1 cellular context compared by ENCODE assay signal in the genomic region with DNA sequence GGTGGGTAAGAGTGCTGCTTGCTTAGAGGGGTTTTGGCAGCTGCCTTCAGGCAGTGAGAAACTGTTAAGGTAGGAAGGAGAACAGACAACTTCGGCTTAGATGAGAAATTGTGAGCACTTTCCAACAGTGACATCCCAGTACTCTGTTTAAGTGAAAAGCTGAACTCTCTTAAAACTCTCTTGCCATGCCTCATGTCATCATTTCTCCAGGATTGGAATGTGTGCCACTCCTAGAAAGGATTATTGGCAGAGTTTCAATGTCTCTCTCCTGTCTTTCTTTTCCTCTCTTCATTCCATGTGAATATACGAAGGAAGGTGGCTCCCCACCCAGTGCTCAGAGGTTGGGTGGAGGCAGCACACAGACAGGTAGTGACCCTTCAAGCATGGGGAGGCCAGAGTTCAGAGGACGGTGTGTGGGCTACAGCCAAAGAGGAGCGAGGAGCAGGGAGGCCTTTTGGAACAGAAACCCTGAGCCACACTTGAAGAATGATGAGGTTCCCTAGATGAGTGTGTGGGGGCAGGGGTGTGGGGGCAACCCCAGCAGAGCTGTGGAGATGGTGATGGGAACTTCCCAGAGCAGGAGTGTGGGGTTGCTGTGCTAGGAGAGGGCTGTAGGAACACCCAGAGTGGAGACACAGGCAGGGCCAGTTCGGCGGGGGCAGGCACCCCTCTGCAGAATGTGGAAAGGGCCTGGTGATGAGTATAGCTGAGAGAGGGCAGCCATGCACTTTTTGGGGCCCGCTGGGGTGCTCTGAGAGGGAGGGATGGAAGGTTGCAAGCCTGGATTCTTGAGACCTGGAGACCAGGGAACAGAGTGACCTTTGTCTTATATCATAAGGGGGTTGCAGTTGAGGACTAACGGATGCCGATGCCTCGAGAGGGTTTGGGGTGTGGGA.
TF ChIP-seq lines count a peak whose summit lies in the region.

No MANE protein-coding gene starts in this region.

TF ChIP-seq in K562, 482 proteins besides CTCF, POLR2A, EP300 and RAD21 (continued from another document and continues in another):
- TF ChIP-seq, protein P1, sequence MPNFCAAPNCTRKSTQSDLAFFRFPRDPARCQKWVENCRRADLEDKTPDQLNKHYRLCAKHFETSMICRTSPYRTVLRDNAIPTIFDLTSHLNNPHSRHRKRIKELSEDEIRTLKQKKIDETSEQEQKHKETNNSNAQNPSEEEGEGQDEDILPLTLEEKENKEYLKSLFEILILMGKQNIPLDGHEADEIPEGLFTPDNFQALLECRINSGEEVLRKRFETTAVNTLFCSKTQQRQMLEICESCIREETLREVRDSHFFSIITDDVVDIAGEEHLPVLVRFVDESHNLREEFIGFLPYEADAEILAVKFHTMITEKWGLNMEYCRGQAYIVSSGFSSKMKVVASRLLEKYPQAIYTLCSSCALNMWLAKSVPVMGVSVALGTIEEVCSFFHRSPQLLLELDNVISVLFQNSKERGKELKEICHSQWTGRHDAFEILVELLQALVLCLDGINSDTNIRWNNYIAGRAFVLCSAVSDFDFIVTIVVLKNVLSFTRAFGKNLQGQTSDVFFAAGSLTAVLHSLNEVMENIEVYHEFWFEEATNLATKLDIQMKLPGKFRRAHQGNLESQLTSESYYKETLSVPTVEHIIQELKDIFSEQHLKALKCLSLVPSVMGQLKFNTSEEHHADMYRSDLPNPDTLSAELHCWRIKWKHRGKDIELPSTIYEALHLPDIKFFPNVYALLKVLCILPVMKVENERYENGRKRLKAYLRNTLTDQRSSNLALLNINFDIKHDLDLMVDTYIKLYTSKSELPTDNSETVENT (CRISPR knock-in tag; IDR thresholded peaks at IDR 0.05): no peak
- TF ChIP-seq MEF2A (IDR thresholded peaks at IDR 0.05; ENCODE audit: control insufficient read depth, low read depth, low read length) (no peak), KLF1 (tag; IDR thresholded peaks at IDR 0.05) (no peak), ZNF431 (CRISPR knock-in tag; IDR thresholded peaks at IDR 0.05) (0 out of 2 replicates have a peak, but pooled peaks have one; percentile 26), ATF4 (CRISPR knock-in tag; IDR thresholded peaks at IDR 0.05) (peak; percentile 2; the same call in 1 of the 2 replicates), HMGN3 (IDR thresholded peaks at IDR 0.05; ENCODE audit: borderline replicate concordance, extremely low read depth, insufficient read length, low read depth, low read length) (no peak), NR1H2 (CRISPR knock-in tag; IDR thresholded peaks at IDR 0.05) (no peak), ZNF12 (CRISPR knock-in tag; IDR thresholded peaks at IDR 0.05) (no peak), EZH2 (IDR thresholded peaks at IDR 0.05; ENCODE audit: borderline replicate concordance, low read depth, low read length) (no peak), NR3C1 (CRISPR knock-in tag; IDR thresholded peaks at IDR 0.05) (no peak), RHOXF2B (CRISPR knock-in tag; conservative IDR thresholded peaks at IDR 0.05) (no peak), MEF2D (tag; conservative IDR thresholded peaks at IDR 0.05; ENCODE audit: low read depth) (no peak), SRSF3 (IDR thresholded peaks at IDR 0.05; ENCODE audit: insufficient read depth, low read length) (no peak), DNMT1 (IDR thresholded peaks at IDR 0.05) (no peak), RBM39 (optimal IDR thresholded peaks at IDR 0.05; ENCODE audit: low read depth, low read length) (no peak), MAZ (CRISPR knock-in tag; conservative IDR thresholded peaks at IDR 0.05 in 1 of 2, IDR thresholded peaks at IDR 0.05 in 1 of 2) (peak in 1 of 2 experiments; percentile 7; a peak in 1 of 4 replicates), HBP1 (CRISPR knock-in tag; IDR thresholded peaks at IDR 0.05) (no peak), ZNF3 (CRISPR knock-in tag; IDR thresholded peaks at IDR 0.05) (no peak), PTRF (tag; IDR thresholded peaks at IDR 0.05) (no peak), IRF2 (CRISPR knock-in tag; IDR thresholded peaks at IDR 0.05) (no peak), MCM7 (IDR thresholded peaks at IDR 0.05) (no peak), SIN3B (IDR thresholded peaks at IDR 0.05; ENCODE audit: low read depth) (no peak), ZNF589 (CRISPR knock-in tag; IDR thresholded peaks at IDR 0.05; ENCODE audit: low read depth) (no peak), SREBF1 (IDR thresholded peaks at IDR 0.05; ENCODE audit: borderline replicate concordance, low read depth, low read length) (no peak), PHTF2 (CRISPR knock-in tag; IDR thresholded peaks at IDR 0.05) (peak; percentile 43; the same call in 1 of the 2 replicates), GATAD2A (IDR thresholded peaks at IDR 0.05) (0 out of 2 replicates have a peak, but pooled peaks have one; percentile 12), TEAD4 (IDR thresholded peaks at IDR 0.05; ENCODE audit: low read length) (no peak), TEAD4 (CRISPR knock-in tag; IDR thresholded peaks at IDR 0.05; ENCODE audit: borderline replicate concordance) (no peak), FIP1L1 (IDR thresholded peaks at IDR 0.05; ENCODE audit: low read depth, low read length, poor library complexity, severe bottlenecking) (no peak), RBFOX2 (IDR thresholded peaks at IDR 0.05; ENCODE audit: low read depth, low read length) (no peak), RFX1 (IDR thresholded peaks at IDR 0.05) (no peak), GABPA (tag; conservative IDR thresholded peaks at IDR 0.05; ENCODE audit: low read depth) (no peak), MTA3 (IDR thresholded peaks at IDR 0.05; ENCODE audit: borderline replicate concordance) (no peak), DIDO1 (tag; IDR thresholded peaks at IDR 0.05; ENCODE audit: low read depth) (no peak), CEBPB (tag; IDR thresholded peaks at IDR 0.05) (no peak), BHLHE40 (IDR thresholded peaks at IDR 0.05; ENCODE audit: low read length) (0 out of 2 replicates have a peak, but pooled peaks have one; percentile 1), YY1 (IDR thresholded peaks at IDR 0.05; ENCODE audit: borderline replicate concordance in 1 of 3, control insufficient read depth in 1 of 3, extremely low read depth in 1 of 3, insufficient read depth in 3 of 3, insufficient read length in 1 of 3, insufficient replicate concordance in 2 of 3, low read depth in 1 of 3, low read length in 2 of 3) (no peak), SMAD3 (CRISPR knock-in tag; conservative IDR thresholded peaks at IDR 0.05) (no peak), EHMT2 (IDR thresholded peaks at IDR 0.05) (no peak), JUN (IDR thresholded peaks at IDR 0.05; ENCODE audit: borderline replicate concordance, low read depth, low read length) (no peak), JUN (CRISPR knock-in tag; IDR thresholded peaks at IDR 0.05; ENCODE audit: borderline replicate concordance) (no peak), ATF2 (CRISPR knock-in tag; IDR thresholded peaks at IDR 0.05) (no peak), HDGF (IDR thresholded peaks at IDR 0.05) (peak; percentile 27; the same call in 1 of the 2 replicates)
- TF ChIP-seq, protein P2, sequence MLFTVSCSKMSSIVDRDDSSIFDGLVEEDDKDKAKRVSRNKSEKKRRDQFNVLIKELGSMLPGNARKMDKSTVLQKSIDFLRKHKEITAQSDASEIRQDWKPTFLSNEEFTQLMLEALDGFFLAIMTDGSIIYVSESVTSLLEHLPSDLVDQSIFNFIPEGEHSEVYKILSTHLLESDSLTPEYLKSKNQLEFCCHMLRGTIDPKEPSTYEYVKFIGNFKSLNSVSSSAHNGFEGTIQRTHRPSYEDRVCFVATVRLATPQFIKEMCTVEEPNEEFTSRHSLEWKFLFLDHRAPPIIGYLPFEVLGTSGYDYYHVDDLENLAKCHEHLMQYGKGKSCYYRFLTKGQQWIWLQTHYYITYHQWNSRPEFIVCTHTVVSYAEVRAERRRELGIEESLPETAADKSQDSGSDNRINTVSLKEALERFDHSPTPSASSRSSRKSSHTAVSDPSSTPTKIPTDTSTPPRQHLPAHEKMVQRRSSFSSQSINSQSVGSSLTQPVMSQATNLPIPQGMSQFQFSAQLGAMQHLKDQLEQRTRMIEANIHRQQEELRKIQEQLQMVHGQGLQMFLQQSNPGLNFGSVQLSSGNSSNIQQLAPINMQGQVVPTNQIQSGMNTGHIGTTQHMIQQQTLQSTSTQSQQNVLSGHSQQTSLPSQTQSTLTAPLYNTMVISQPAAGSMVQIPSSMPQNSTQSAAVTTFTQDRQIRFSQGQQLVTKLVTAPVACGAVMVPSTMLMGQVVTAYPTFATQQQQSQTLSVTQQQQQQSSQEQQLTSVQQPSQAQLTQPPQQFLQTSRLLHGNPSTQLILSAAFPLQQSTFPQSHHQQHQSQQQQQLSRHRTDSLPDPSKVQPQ (CRISPR knock-in tag; IDR thresholded peaks at IDR 0.05; ENCODE audit: borderline replicate concordance): no peak
- TF ChIP-seq, protein P3, sequence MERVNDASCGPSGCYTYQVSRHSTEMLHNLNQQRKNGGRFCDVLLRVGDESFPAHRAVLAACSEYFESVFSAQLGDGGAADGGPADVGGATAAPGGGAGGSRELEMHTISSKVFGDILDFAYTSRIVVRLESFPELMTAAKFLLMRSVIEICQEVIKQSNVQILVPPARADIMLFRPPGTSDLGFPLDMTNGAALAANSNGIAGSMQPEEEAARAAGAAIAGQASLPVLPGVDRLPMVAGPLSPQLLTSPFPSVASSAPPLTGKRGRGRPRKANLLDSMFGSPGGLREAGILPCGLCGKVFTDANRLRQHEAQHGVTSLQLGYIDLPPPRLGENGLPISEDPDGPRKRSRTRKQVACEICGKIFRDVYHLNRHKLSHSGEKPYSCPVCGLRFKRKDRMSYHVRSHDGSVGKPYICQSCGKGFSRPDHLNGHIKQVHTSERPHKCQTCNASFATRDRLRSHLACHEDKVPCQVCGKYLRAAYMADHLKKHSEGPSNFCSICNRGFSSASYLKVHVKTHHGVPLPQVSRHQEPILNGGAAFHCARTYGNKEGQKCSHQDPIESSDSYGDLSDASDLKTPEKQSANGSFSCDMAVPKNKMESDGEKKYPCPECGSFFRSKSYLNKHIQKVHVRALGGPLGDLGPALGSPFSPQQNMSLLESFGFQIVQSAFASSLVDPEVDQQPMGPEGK (CRISPR knock-in tag; IDR thresholded peaks at IDR 0.05; ENCODE audit: borderline replicate concordance): no peak
- TF ChIP-seq, protein P4, sequence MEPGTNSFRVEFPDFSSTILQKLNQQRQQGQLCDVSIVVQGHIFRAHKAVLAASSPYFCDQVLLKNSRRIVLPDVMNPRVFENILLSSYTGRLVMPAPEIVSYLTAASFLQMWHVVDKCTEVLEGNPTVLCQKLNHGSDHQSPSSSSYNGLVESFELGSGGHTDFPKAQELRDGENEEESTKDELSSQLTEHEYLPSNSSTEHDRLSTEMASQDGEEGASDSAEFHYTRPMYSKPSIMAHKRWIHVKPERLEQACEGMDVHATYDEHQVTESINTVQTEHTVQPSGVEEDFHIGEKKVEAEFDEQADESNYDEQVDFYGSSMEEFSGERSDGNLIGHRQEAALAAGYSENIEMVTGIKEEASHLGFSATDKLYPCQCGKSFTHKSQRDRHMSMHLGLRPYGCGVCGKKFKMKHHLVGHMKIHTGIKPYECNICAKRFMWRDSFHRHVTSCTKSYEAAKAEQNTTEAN (CRISPR knock-in tag; IDR thresholded peaks at IDR 0.05): no peak
- TF ChIP-seq, protein P5, sequence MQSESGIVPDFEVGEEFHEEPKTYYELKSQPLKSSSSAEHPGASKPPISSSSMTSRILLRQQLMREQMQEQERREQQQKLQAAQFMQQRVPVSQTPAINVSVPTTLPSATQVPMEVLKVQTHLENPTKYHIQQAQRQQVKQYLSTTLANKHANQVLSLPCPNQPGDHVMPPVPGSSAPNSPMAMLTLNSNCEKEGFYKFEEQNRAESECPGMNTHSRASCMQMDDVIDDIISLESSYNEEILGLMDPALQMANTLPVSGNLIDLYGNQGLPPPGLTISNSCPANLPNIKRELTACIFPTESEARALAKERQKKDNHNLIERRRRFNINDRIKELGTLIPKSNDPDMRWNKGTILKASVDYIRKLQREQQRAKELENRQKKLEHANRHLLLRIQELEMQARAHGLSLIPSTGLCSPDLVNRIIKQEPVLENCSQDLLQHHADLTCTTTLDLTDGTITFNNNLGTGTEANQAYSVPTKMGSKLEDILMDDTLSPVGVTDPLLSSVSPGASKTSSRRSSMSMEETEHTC (IDR thresholded peaks at IDR 0.05): no peak
- TF ChIP-seq, protein P6, sequence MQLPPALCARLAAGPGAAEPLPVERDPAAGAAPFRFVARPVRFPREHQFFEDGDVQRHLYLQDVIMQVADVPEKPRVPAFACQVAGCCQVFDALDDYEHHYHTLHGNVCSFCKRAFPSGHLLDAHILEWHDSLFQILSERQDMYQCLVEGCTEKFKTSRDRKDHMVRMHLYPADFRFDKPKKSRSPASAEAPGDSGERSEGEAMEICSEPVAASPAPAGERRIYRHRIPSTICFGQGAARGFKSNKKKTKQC (CRISPR knock-in tag; IDR thresholded peaks at IDR 0.05): no peak
- TF ChIP-seq, protein P7, sequence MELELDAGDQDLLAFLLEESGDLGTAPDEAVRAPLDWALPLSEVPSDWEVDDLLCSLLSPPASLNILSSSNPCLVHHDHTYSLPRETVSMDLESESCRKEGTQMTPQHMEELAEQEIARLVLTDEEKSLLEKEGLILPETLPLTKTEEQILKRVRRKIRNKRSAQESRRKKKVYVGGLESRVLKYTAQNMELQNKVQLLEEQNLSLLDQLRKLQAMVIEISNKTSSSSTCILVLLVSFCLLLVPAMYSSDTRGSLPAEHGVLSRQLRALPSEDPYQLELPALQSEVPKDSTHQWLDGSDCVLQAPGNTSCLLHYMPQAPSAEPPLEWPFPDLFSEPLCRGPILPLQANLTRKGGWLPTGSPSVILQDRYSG (tag; conservative IDR thresholded peaks at IDR 0.05; ENCODE audit: low read depth): no peak
